Comparison of ENCODE assay signal across 8 cellular contexts in the genomic region with DNA sequence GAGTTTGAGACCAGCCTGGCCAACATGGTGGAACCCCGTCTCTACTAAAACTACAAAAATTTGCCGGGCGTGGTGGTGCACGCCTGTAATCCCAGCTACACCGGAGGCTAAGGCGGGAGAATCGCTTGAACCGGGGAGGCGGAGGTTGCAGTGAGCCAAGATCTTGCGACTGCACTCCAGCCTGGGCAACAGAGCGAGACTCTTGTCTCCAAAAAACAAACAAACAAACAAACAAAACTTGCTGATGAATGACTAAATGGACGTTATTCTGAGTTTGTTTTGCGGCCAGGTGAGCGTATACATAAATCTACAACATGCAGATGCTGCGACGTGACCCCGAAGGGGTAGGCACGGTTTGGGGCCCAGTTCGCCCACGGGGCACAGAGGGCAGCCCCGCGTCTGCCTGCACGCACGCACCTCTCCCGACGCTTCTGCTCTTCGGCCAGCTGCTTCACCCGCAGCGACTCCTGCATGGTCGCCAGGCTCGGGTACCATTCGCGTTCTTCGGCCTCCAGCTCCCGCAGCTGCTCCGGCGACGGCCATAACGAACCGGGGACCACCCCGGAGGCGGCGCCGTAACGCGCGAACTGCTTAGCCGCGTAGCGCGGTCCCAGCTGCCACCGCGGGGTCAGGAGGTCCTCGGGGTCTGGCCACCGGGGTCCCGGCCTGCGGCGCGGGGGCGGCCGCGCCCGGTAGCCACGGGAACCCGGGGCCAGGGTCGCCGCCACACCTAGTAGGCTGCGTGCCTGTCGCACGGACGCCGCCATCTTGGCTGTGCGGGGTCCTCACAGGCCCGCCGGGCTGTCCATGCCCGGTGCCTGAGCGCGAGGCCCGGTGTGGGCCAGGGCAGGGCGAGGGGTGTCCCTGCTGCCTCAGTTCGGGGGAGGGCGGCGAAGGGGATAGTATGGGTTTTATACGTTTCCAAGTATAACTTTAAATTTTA. TPM values are rescaled to one million over a fixed set of nuclear protein-coding genes. Genes with fewer than 3 reads are reported as not detected.
DNase-seq lines count a peak whose midpoint lies in the region; ATAC-seq and TF ChIP-seq lines count a peak whose summit lies in the region.

A gene (minus strand): TSS at position 778 of the 943 bp plus-strand sequence. CDS start 11 bp downstream, at position 767.

- H3K36me3 Mint-ChIP-seq in H9 (ENCODE audit: insufficient read depth in 1 of 3, low read depth in 3 of 3), result peaks cover 15 to 39% (median 37%) of the 10 kb centered on the region in 3 experiments

- peak within 1 kb of the TSS; percentile 67 to 96 for H3K4me3 ChIP-seq in body of pancreas
- peak within 1 kb of the TSS; percentile 99 for H3K4me3 ChIP-seq in iPS-15b (ENCODE audit: low read depth, low read length)
- H3K4me3 ChIP-seq in skeletal muscle cell (ENCODE audit: low read depth, low read length), result peak within 1 kb of the TSS; percentile 81

- peak within 1 kb of the TSS; percentile 58 to 90 (median 82) for H3K27ac Mint-ChIP-seq in H9

- peak within 1 kb of the TSS; percentile 9 for H3K18ac ChIP-seq in H9 (ENCODE audit: insufficient read length, low read depth, low read length)

- H3K27me3 ChIP-seq in H9 (ENCODE audit: insufficient read depth, low read length), result no peaks in the 10 kb centered on the region
- H3K27me3 ChIP-seq in body of pancreas, result no peaks in the 10 kb centered on the region
- no peaks in the 10 kb centered on the region for H3K27me3 ChIP-seq in iPS-15b (ENCODE audit: control insufficient read depth, insufficient read depth, low read length)

- H3K4me3 Mint-ChIP-seq in H9, result peak within 1 kb of the TSS; percentile 88 to 94

- H3T11ph ChIP-seq in H9 (ENCODE audit: low read length), result no peak within 1 kb of the TSS

- no peak within 1 kb of the TSS for H2AK5ac ChIP-seq in H9 (ENCODE audit: insufficient read length, low read length)

- peaks cover 5% of the 10 kb centered on the region for H3K27me3 Mint-ChIP-seq in H9 (ENCODE audit: low read depth)

- H3K9ac ChIP-seq in H9 (ENCODE audit: extremely low read depth, insufficient read length, low read length) (peak within 1 kb of the TSS; percentile 68), iPS-15b (ENCODE audit: low read depth, low read length) (peak within 1 kb of the TSS; percentile 97)

- peak; percentile 66 for DNase-seq in DMS53 treated with DMSO at 0.1 percent for 48 hours (lab: John Stamatoyannopoulos, UW; ENCODE audit: unreplicated experiment)
- peak; percentile 80 for DNase-seq in H9
- peak; percentile 80 for DNase-seq in NCI-H146 treated with DMSO at 0.1 percent for 48 hours (lab: John Stamatoyannopoulos, UW; ENCODE audit: unreplicated experiment)
- DNase-seq in UCSD-AML1 (lab: John Stamatoyannopoulos, UW; ENCODE audit: unreplicated experiment), result peak; percentile 84
- peak; percentile 80 to 85 (median 80) for DNase-seq in body of pancreas
- no peak for DNase-seq in skeletal muscle cell (ENCODE audit: low read depth)
- DNase-seq in OCI-M2 (lab: John Stamatoyannopoulos, UW; ENCODE audit: unreplicated experiment), result no peak

- H2BK15ac ChIP-seq in H9 (ENCODE audit: low read depth, low read length), result no peak within 1 kb of the TSS

- H3K9me3 Mint-ChIP-seq in H9, result peaks cover 0 to 3% of the 10 kb centered on the region in 2 experiments; a peak in 2 of 5 replicates

- H3K36me3 ChIP-seq in body of pancreas (replicated peaks in 1 of 2; ENCODE audit: insufficient read depth in 1 of 2, low read depth in 2 of 2) (peaks cover 0 to 6% of the 10 kb centered on the region in 2 donors), iPS-15b (ENCODE audit: control insufficient read depth, insufficient read depth, low read length) (peaks cover 19% of the 10 kb centered on the region)

- H3K79me2 ChIP-seq in H9 (ENCODE audit: insufficient read depth, low read length), result peaks cover 7% of the 10 kb centered on the region; the same call in 1 of the 2 replicates

- H4K20me1 ChIP-seq in H9 (ENCODE audit: control insufficient read depth, insufficient read depth, insufficient read length), result no peaks in the 10 kb centered on the region

- H2BK12ac ChIP-seq in H9 (ENCODE audit: insufficient read length, low read depth, low read length), result no peak within 1 kb of the TSS

- H2BK120ac ChIP-seq in H9 (ENCODE audit: low read depth, low read length, poor library complexity, severe bottlenecking), result no peak within 1 kb of the TSS

- no peak within 1 kb of the TSS for H3K56ac ChIP-seq in H9 (ENCODE audit: insufficient read length, low read depth, low read length)

- H4K91ac ChIP-seq in H9 (ENCODE audit: insufficient read length, low read depth, low read length), result no peak within 1 kb of the TSS

- TF ChIP-seq POLR2A in body of pancreas (IDR thresholded peaks at IDR 0.05), result peak; percentile 52 to 73 (median 73)

- no peak within 1 kb of the TSS for H2BK20ac ChIP-seq in H9 (ENCODE audit: low read depth, low read length, poor library complexity, severe bottlenecking)

- intact Hi-C loops in body of pancreas (cut with DNase I), result no loop called here

- H3K9me3 ChIP-seq in H9 (ENCODE audit: control insufficient read depth, low read depth, low read length) (no peaks in the 10 kb centered on the region), body of pancreas (no peaks in the 10 kb centered on the region), iPS-15b (ENCODE audit: control insufficient read depth, insufficient read depth, low read length) (no peaks in the 10 kb centered on the region)

- no peak within 1 kb of the TSS for H4K8ac ChIP-seq in H9 (replicated peaks; ENCODE audit: insufficient read length, low read depth, low read length)

- H3K27ac ChIP-seq in H9 (ENCODE audit: insufficient read length, low read depth, low read length), result no peak within 1 kb of the TSS
- peak within 1 kb of the TSS; percentile 64 to 91 (median 86) for H3K27ac ChIP-seq in body of pancreas

- H3K23ac ChIP-seq in H9 (ENCODE audit: insufficient read length, low read depth, low read length), result no peak within 1 kb of the TSS

- H3K4me1 ChIP-seq in H9 (ENCODE audit: insufficient read depth, low read length) (no peaks in the 10 kb centered on the region; the same call in 1 of the 2 replicates), body of pancreas (peaks cover 38% of the 10 kb centered on the region), iPS-15b (ENCODE audit: control insufficient read depth, insufficient read depth, low read length) (peaks cover 3% of the 10 kb centered on the region)

- peak within 1 kb of the TSS; percentile 52 for H3K4me2 ChIP-seq in H9 (ENCODE audit: insufficient read depth, insufficient read length, low read length)

- H4K5ac ChIP-seq in H9 (ENCODE audit: insufficient read length, low read depth, low read length), result no peak within 1 kb of the TSS

- H3K4ac ChIP-seq in H9 (ENCODE audit: low read depth, low read length), result no peak within 1 kb of the TSS

- no peak within 1 kb of the TSS for H2BK5ac ChIP-seq in H9 (ENCODE audit: insufficient read length, low read length)

- WGBS in H9 (ENCODE audit: extremely low coverage, insufficient read length, low lambda C conversion rate), result no CpG with 5 or more reads among the region's 84 CpGs
- 4 to 7% methylated on average over 40 to 70 of the region's 84 CpGs for WGBS in body of pancreas, 2 donors

- ATAC-seq in body of pancreas, result peak; percentile 96

- peak within 1 kb of the TSS; percentile 41 for H3K14ac ChIP-seq in H9 (ENCODE audit: insufficient read depth, low read length)

- peaks cover 3% of the 10 kb centered on the region for H3K23me2 ChIP-seq in H9 (ENCODE audit: insufficient read length, low read depth, low read length, poor library complexity, severe bottlenecking)

- peaks cover 5% of the 10 kb centered on the region for H3K79me1 ChIP-seq in H9 (ENCODE audit: insufficient read depth, low read depth, low read length, poor library complexity, severe bottlenecking)

- TF ChIP-seq CTCF in H9 (conservative IDR thresholded peaks at IDR 0.05) (no peak), body of pancreas (IDR thresholded peaks at IDR 0.05) (peak in 1 of 7 experiments; percentile 3)

- peaks cover 21 to 34% of the 10 kb centered on the region in 2 experiments for H3K4me1 Mint-ChIP-seq in H9

- H2AFZ ChIP-seq in H9 (ENCODE audit: low read length), result no peak within 1 kb of the TSS

RNA-seq across cellular contexts. Expression of the gene that starts here (rescaled TPM):
- 44.5 and 45.6 TPM in 2 replicates for total RNA-seq in H9 (2021)
- total RNA-seq in body of pancreas, result 10 to 100 TPM; 31.3 to 42.0 TPM

Comparison
In these comparisons a context has a peak if more than half of its experiments do, and no peak if none do; other contexts are left out.
1. DNase-seq: peak in DMS53 treated with DMSO at 0.1 percent for 48 hours (single experiment), H9 (single experiment), NCI-H146 treated with DMSO at 0.1 percent for 48 hours (single experiment), UCSD-AML1 (single experiment) and body of pancreas (4 of 4); none in skeletal muscle cell (single experiment) and OCI-M2 (single experiment).
2. Peak in every context shown above with its lines, with median percentiles within 50 percentile points of each other: H3K4me3 ChIP-seq.